ENCODE assay signal across 27 cellular contexts in the genomic region with DNA sequence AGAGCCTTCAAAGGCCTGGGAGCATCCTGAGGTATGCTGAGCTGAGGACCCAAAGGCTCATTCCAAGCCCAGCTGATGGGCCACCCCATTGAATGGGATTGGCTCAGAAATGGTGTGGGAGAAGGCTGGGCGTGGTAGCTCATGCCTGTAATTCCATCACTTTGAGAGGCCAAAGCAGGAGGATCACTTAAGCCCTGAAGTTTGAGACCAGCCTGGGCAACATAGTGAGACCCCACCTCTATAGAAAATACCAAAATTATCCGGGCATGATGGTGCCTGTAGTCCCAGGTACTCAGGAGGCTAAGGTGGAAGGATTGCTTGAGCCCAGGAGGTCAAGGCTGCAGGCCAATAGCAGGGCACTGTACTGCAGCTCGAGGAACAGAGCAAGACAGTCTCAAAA. TPM values are rescaled to one million over a fixed set of nuclear protein-coding genes. Genes with fewer than 3 reads are reported as not detected.
"Had no signal": no experiment of that assay in that cellular context is flagged by ENCODE, and none has a peak within 500 bp of the region (broad histone marks: within the 10 kb centered on the region; RNA-seq: fewer than 3 reads in every experiment).

No MANE protein-coding gene starts in this region.

- H3K27ac ChIP-seq: colonic mucosa, coronary artery, dorsolateral prefrontal cortex, epithelial cell of prostate, esophagus muscularis mucosa, esophagus squamous epithelium, foreskin keratinocyte, gastrocnemius medialis, gastroesophageal sphincter, heart left ventricle, heart right ventricle, hepatocyte had no signal

- H3K27me3 Mint-ChIP-seq: dendritic cell treated with granulocyte-macrophage colony-stimulating factor and Interleukin-4, amounts not matched to agents 40 ng/mL and 50 ng/mL, for 4 days had no signal

- H3K4me1 ChIP-seq: colonic mucosa, esophagus squamous epithelium, gastrocnemius medialis had no signal

- H3K9me3 ChIP-seq: colonic mucosa, esophagus muscularis mucosa, esophagus squamous epithelium, gastrocnemius medialis, gastroesophageal sphincter, heart left ventricle, heart right ventricle had no signal

- H3K4me3 ChIP-seq: colonic mucosa, coronary artery, dorsolateral prefrontal cortex, esophagus muscularis mucosa, esophagus squamous epithelium, gastrocnemius medialis, gastroesophageal sphincter, heart left ventricle, heart right ventricle, hepatocyte had no signal

- H3K9me3 Mint-ChIP-seq: dendritic cell treated with granulocyte-macrophage colony-stimulating factor and Interleukin-4, amounts not matched to agents 40 ng/mL and 50 ng/mL, for 4 days; endodermal cell had no signal

- H3K27ac Mint-ChIP-seq: dendritic cell treated with granulocyte-macrophage colony-stimulating factor and Interleukin-4, amounts not matched to agents 40 ng/mL and 50 ng/mL, for 4 days; effector memory CD8-positive, alpha-beta T cell; endodermal cell had no signal

- H3K36me3 ChIP-seq: colonic mucosa, esophagus muscularis mucosa, esophagus squamous epithelium, gastrocnemius medialis, gastroesophageal sphincter, heart left ventricle, heart right ventricle had no signal

- H3K27me3 ChIP-seq: colonic mucosa, dorsolateral prefrontal cortex, esophagus muscularis mucosa, esophagus squamous epithelium, foreskin keratinocyte, gastrocnemius medialis, gastroesophageal sphincter, heart left ventricle, heart right ventricle, hepatocyte had no signal

- ATAC-seq: effector memory CD8-positive, alpha-beta T cell; esophagus mucosa; foreskin keratinocyte; gastrocnemius medialis; gastroesophageal sphincter; heart left ventricle; heart right ventricle had no signal

- DNase-seq: colonic mucosa; cortex of kidney; dermis blood vessel endothelial cell; dorsolateral prefrontal cortex; effector CD4-positive, alpha-beta T cell; effector CD8-positive, alpha-beta T cell; effector memory CD4-positive, alpha-beta T cell; effector memory CD8-positive, alpha-beta T cell; endodermal cell; erythroblast; esophagus squamous epithelium; foreskin fibroblast; foreskin keratinocyte; foreskin melanocyte; gastrocnemius medialis; glutamatergic neuron; head of caudate nucleus; heart left ventricle; heart right ventricle had no signal

- H3K4me1 Mint-ChIP-seq: endodermal cell had no signal

- H3K4me3 Mint-ChIP-seq: dendritic cell treated with granulocyte-macrophage colony-stimulating factor and Interleukin-4, amounts not matched to agents 40 ng/mL and 50 ng/mL, for 4 days; effector memory CD8-positive, alpha-beta T cell; endodermal cell had no signal

RNA-seq across cellular contexts. Expression of gene ADAMTSL3, which starts 43.8 kb away (rescaled TPM):
- total RNA-seq: endothelial cell of umbilical vein, foreskin keratinocyte had no signal
